ENCODE assay signal across 3 cellular contexts in genomic region chr7:117675519-117676137, GRCh38.
TF ChIP-seq lines count a peak whose summit lies in the region.

No MANE protein-coding gene starts in this region.

TF ChIP-seq in IMR-90, 13 proteins besides CTCF, POLR2A, EP300 and RAD21:
- TF ChIP-seq NFE2L2 (IDR thresholded peaks at IDR 0.05; ENCODE audit: low read depth, low read length), result peak; percentile 36; the same call in 1 of the 2 replicates
- TF ChIP-seq CEBPB (IDR thresholded peaks at IDR 0.05; ENCODE audit: low read depth, low read length), result no peak
- no peak for TF ChIP-seq CHD1 (IDR thresholded peaks at IDR 0.05; ENCODE audit: low read depth, low read length)

TF ChIP-seq in endothelial cell of umbilical vein, 7 proteins besides CTCF, POLR2A, EP300 and RAD21:
- no peak for TF ChIP-seq MAX (IDR thresholded peaks at IDR 0.05; ENCODE audit: insufficient read depth, insufficient read length)
- no peak for TF ChIP-seq MYC (IDR thresholded peaks at IDR 0.05; ENCODE audit: low read depth, low read length)
- no peak for TF ChIP-seq FOS (IDR thresholded peaks at IDR 0.05; ENCODE audit: borderline replicate concordance, insufficient read depth, low read length)
- no peak for TF ChIP-seq GATA2 (IDR thresholded peaks at IDR 0.05; ENCODE audit: insufficient read depth, insufficient read length, low read depth, low read length)
- no peak for TF ChIP-seq POLR2AphosphoS5 (IDR thresholded peaks at IDR 0.05; ENCODE audit: insufficient read depth, low read depth, low read length)
- no peak for TF ChIP-seq EZH2 (IDR thresholded peaks at IDR 0.05; ENCODE audit: borderline replicate concordance, low read depth, low read length, severe bottlenecking)
- no peak for TF ChIP-seq JUN (IDR thresholded peaks at IDR 0.05; ENCODE audit: borderline replicate concordance, insufficient read depth, insufficient read length, low read depth)

TF ChIP-seq in HepG2, 621 proteins besides CTCF, POLR2A, EP300 and RAD21:
- TF ChIP-seq ZNF501 (CRISPR knock-in tag; IDR thresholded peaks at IDR 0.05), result no peak
- TF ChIP-seq RORA (CRISPR knock-in tag; IDR thresholded peaks at IDR 0.05), result no peak
- TF ChIP-seq SUZ12 (IDR thresholded peaks at IDR 0.05; ENCODE audit: low read depth, low read length), result no peak
- no peak for TF ChIP-seq NFIC (IDR thresholded peaks at IDR 0.05; ENCODE audit: low read length)
- TF ChIP-seq, protein P1, sequence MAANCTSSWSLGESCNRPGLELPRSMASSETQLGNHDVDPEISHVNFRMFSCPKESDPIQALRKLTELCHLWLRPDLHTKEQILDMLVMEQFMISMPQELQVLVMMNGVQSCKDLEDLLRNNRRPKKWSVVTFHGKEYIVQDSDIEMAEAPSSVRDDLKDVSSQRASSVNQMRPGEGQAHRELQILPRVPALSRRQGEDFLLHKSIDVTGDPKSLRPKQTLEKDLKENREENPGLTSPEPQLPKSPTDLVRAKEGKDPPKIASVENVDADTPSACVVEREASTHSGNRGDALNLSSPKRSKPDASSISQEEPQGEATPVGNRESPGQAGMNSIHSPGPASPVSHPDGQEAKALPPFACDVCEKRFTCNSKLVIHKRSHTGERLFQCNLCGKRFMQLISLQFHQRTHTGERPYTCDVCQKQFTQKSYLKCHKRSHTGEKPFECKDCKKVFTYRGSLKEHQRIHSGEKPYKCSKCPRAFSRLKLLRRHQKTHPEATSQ (CRISPR knock-in tag; IDR thresholded peaks at IDR 0.05; ENCODE audit: borderline replicate concordance), result no peak
- TF ChIP-seq ATF7-NPFF (CRISPR knock-in tag; IDR thresholded peaks at IDR 0.05; ENCODE audit: low read depth), result no peak
- TF ChIP-seq TFAP4 (IDR thresholded peaks at IDR 0.05; ENCODE audit: borderline replicate concordance, low read depth), result no peak
- no peak for TF ChIP-seq DMTF1 (CRISPR knock-in tag; IDR thresholded peaks at IDR 0.05)
